ENCODE assay signal across 1 cellular context in the genomic region with DNA sequence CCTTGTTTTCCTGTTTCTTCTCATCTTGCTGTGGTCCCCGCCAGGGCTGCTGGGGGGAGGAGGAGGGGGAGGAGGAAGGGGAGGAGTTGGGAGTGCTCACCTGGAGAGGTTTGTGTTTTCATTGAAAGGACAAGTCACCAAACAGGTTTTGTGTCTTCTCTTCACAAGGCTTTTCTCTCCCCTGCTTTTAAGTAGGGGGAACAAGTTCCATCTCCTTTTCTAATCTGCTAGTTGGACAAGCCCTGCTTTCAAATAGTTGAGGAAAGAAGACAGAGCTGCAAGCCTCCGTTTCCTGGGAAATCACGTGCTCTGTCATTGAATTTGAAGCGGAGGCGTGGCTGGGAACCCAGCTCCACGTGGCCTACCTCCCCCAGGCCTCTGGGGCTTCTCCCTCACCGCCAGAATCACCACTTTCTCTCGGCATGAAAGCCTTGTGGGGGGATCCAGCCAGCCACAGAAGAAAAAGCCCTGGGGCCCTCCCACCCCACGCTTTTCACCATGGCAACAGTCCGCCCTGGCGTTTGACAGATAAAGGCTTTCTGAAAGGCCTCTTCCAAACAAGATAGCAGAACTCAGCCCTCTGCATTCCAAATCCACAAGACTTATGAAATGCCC.
TF ChIP-seq lines count a peak whose summit lies in the region.

No MANE protein-coding gene starts in this region.

TF ChIP-seq in HEK293, 187 proteins besides CTCF, POLR2A, EP300 and RAD21 (continued from another document):
- TF ChIP-seq PATZ1 (tag by site-specific recombination; IDR thresholded peaks at IDR 0.05) (no peak), ZNF10 (tag by site-specific recombination; IDR thresholded peaks at IDR 0.05) (no peak), ZNF76 (tag by site-specific recombination; IDR thresholded peaks at IDR 0.05; ENCODE audit: borderline replicate concordance, low read depth) (no peak), KLF10 (tag by site-specific recombination; IDR thresholded peaks at IDR 0.05) (peak; percentile 56; the same call in 1 of the 2 replicates), ZNF513 (tag by site-specific recombination; IDR thresholded peaks at IDR 0.05) (no peak), ZNF654 (tag by site-specific recombination; IDR thresholded peaks at IDR 0.05; ENCODE audit: low read depth) (no peak), ZNF24 (tag by site-specific recombination; IDR thresholded peaks at IDR 0.05) (no peak), ZNF169 (tag by site-specific recombination; IDR thresholded peaks at IDR 0.05) (no peak), GLIS2 (tag by site-specific recombination; IDR thresholded peaks at IDR 0.05) (0 out of 2 replicates have a peak, but pooled peaks have one; percentile 29), SP3 (tag by site-specific recombination; IDR thresholded peaks at IDR 0.05) (peak; percentile 24; the same call in 1 of the 2 replicates), ZNF791 (tag by site-specific recombination; IDR thresholded peaks at IDR 0.05) (no peak), EGR2 (tag by site-specific recombination; IDR thresholded peaks at IDR 0.05; ENCODE audit: low read depth) (peak; percentile 64), OSR2 (tag by site-specific recombination; IDR thresholded peaks at IDR 0.05) (no peak), ZNF768 (tag by site-specific recombination; IDR thresholded peaks at IDR 0.05) (no peak)
- TF ChIP-seq, protein P1, sequence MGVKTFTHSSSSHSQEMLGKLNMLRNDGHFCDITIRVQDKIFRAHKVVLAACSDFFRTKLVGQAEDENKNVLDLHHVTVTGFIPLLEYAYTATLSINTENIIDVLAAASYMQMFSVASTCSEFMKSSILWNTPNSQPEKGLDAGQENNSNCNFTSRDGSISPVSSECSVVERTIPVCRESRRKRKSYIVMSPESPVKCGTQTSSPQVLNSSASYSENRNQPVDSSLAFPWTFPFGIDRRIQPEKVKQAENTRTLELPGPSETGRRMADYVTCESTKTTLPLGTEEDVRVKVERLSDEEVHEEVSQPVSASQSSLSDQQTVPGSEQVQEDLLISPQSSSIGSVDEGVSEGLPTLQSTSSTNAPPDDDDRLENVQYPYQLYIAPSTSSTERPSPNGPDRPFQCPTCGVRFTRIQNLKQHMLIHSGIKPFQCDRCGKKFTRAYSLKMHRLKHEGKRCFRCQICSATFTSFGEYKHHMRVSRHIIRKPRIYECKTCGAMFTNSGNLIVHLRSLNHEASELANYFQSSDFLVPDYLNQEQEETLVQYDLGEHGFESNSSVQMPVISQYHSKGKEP (tag by site-specific recombination; IDR thresholded peaks at IDR 0.05) = no peak
